ENCODE assay signal across 8 cellular contexts in the genomic region with DNA sequence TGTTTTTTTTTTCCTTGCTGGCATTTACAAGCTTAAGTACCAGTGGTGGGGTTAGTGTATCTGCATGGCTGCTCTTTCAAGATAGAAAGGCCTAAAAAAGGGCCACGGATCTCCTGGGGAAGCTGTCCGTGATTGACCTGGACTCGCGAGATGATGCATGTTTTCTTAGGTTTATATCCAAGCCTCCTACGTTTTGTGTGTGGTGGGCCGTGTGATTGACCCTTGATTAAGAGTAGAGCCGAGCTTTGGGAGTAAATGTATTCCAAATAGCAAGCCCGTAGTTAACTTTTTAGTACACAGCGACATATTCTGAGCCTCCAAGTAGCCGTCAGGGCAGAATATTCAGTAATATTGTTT. TPM values are rescaled to one million over a fixed set of nuclear protein-coding genes. Genes with fewer than 3 reads are reported as not detected.
A peak's percentile ranks its signal among the peaks of the same experiment; 100 is the strongest.
DNase-seq lines count a peak whose midpoint lies in the region; ATAC-seq and TF ChIP-seq lines count a peak whose summit lies in the region.
"Not testable (repeated sequence)": the region's sequence is repeated elsewhere in the genome, so short reads cannot be mapped to it uniquely, and the experiment has no call there.

No MANE protein-coding gene starts in this region.

- H3K27me3 ChIP-seq in osteoblast (ENCODE audit: insufficient read depth, low read length); uterus: not testable (repeated sequence)

- H3K36me3 ChIP-seq in osteoblast (ENCODE audit: insufficient read depth, low read length); uterus: not testable (repeated sequence)

- H3K27me3 Mint-ChIP-seq in activated CD4-positive, alpha-beta T cell treated with anti-CD3 and anti-CD28 coated beads for 36 hours; dendritic cell treated with granulocyte-macrophage colony-stimulating factor and Interleukin-4, amounts not matched to agents 40 ng/mL and 50 ng/mL, for 4 days; immature natural killer cell (ENCODE audit: low read depth in 3 of 3): not testable (repeated sequence)

- intact Hi-C loops in activated CD4-positive, alpha-beta T cell treated with anti-CD3 and anti-CD28 coated beads for 36 hours (cut with DNase I, micrococcal nuclease) = loop anchor here in 1 of 2 experiments (1.0 kb wide), 1 partner anchor 58 kb away; a partner anchor contains a TSS
- intact Hi-C loops in dendritic cell treated with granulocyte-macrophage colony-stimulating factor and Interleukin-4, amounts not matched to agents 40 ng/mL and 50 ng/mL, for 4 days (cut with micrococcal nuclease); uterus (cut with DNase I; ENCODE audit: low total_unique reads): not testable (repeated sequence)

- ATAC-seq in GM18498 (IDR thresholded peaks at IDR 0.05; ENCODE audit: unreplicated experiment) (peak; percentile 20), HG02642 (IDR thresholded peaks at IDR 0.05; ENCODE audit: poor library complexity, unreplicated experiment) (peak; percentile 17)
- ATAC-seq in activated CD4-positive, alpha-beta T cell treated with anti-CD3 and anti-CD28 coated beads for 36 hours = peak; percentile 8

- not testable (repeated sequence) for H4K20me1 ChIP-seq in osteoblast (ENCODE audit: insufficient read depth, low read length)

- POLR2A ChIA-PET in activated CD4-positive, alpha-beta T cell treated with anti-CD3 and anti-CD28 coated beads for 36 hours (lab: Charles Lee) = not testable (repeated sequence)

- not testable (repeated sequence) for H3K9me3 ChIP-seq in osteoblast (ENCODE audit: low read depth, low read length); uterus

- peak overlapping the region; percentile 89 for H3K4me2 ChIP-seq in osteoblast (ENCODE audit: insufficient read depth, low read length)

- CTCF ChIA-PET in activated CD4-positive, alpha-beta T cell treated with anti-CD3 and anti-CD28 coated beads for 36 hours (lab: Charles Lee) = not testable (repeated sequence)

- peaks cover 30% of the 10 kb centered on the region for H3K4me1 Mint-ChIP-seq in activated CD4-positive, alpha-beta T cell treated with anti-CD3 and anti-CD28 coated beads for 36 hours
- peaks cover 34% of the 10 kb centered on the region for H3K4me1 Mint-ChIP-seq in dendritic cell treated with granulocyte-macrophage colony-stimulating factor and Interleukin-4, amounts not matched to agents 40 ng/mL and 50 ng/mL, for 4 days (ENCODE audit: low read depth)
- H3K4me1 Mint-ChIP-seq in immature natural killer cell = peaks cover 38 to 64% of the 10 kb centered on the region in 2 donors

- not testable (repeated sequence) for TF ChIP-seq CTCF in osteoblast (IDR thresholded peaks at IDR 0.05; ENCODE audit: extremely low read depth, low read depth, low read length); uterus (IDR thresholded peaks at IDR 0.05)

- peak overlapping the region; percentile 95 for H3K27ac ChIP-seq in osteoblast (ENCODE audit: low read depth, low read length)
- peak overlapping the region in 1 of 2 donors; percentile 61 for H3K27ac ChIP-seq in uterus

- H3K27ac Mint-ChIP-seq in activated CD4-positive, alpha-beta T cell treated with anti-CD3 and anti-CD28 coated beads for 36 hours = peak overlapping the region; percentile 91
- peak overlapping the region; percentile 94 for H3K27ac Mint-ChIP-seq in dendritic cell treated with granulocyte-macrophage colony-stimulating factor and Interleukin-4, amounts not matched to agents 40 ng/mL and 50 ng/mL, for 4 days
- H3K27ac Mint-ChIP-seq in immature natural killer cell = peak overlapping the region; percentile 91 to 98 (median 95)

- not testable (repeated sequence) for TF ChIP-seq POLR2A in uterus (IDR thresholded peaks at IDR 0.05)

- H3K4me3 ChIP-seq in osteoblast (ENCODE audit: insufficient read depth, low read length) (peak overlapping the region; percentile 81), uterus (peak overlapping the region; percentile 75 to 94)

- H3K4me1 ChIP-seq in osteoblast (ENCODE audit: insufficient read depth, low read length); uterus: not testable (repeated sequence)

- peaks cover 66% of the 10 kb centered on the region for H3K79me2 ChIP-seq in osteoblast (ENCODE audit: insufficient read depth, low read length)

- not testable (repeated sequence) for H3K9me3 Mint-ChIP-seq in activated CD4-positive, alpha-beta T cell treated with anti-CD3 and anti-CD28 coated beads for 36 hours (ENCODE audit: low read depth); dendritic cell treated with granulocyte-macrophage colony-stimulating factor and Interleukin-4, amounts not matched to agents 40 ng/mL and 50 ng/mL, for 4 days; immature natural killer cell

- H2AFZ ChIP-seq in osteoblast (ENCODE audit: low read length) = peak overlapping the region; percentile 68

- DNase-seq in Kasumi-1 (lab: John Stamatoyannopoulos, UW) = peak; percentile 8 to 9
- not testable (repeated sequence) for DNase-seq in activated CD4-positive, alpha-beta T cell treated with anti-CD3 and anti-CD28 coated beads for 36 hours; immature natural killer cell; osteoblast (ENCODE audit: insufficient read length, low spot score, missing footprints); uterus

- peaks cover 14% of the 10 kb centered on the region for H3K36me3 Mint-ChIP-seq in activated CD4-positive, alpha-beta T cell treated with anti-CD3 and anti-CD28 coated beads for 36 hours (ENCODE audit: low read depth)
- peaks cover 39% of the 10 kb centered on the region for H3K36me3 Mint-ChIP-seq in dendritic cell treated with granulocyte-macrophage colony-stimulating factor and Interleukin-4, amounts not matched to agents 40 ng/mL and 50 ng/mL, for 4 days (ENCODE audit: low read depth)
- not testable (repeated sequence) for H3K36me3 Mint-ChIP-seq in immature natural killer cell

- H3K4me3 Mint-ChIP-seq in activated CD4-positive, alpha-beta T cell treated with anti-CD3 and anti-CD28 coated beads for 36 hours = peak overlapping the region; percentile 89
- H3K4me3 Mint-ChIP-seq in dendritic cell treated with granulocyte-macrophage colony-stimulating factor and Interleukin-4, amounts not matched to agents 40 ng/mL and 50 ng/mL, for 4 days = peak overlapping the region; percentile 100
- H3K4me3 Mint-ChIP-seq in immature natural killer cell = peak overlapping the region; percentile 99 to 100 (median 100)

RNA-seq across cellular contexts. Expression of a gene that starts 0.5 kb away (rescaled TPM):
- 10 to 100 TPM; 72.6 to 79.5 TPM for total RNA-seq in activated CD4-positive, alpha-beta T cell treated with anti-CD3 and anti-CD28 coated beads for 36 hours
- 10 to 100 TPM; 51.5 to 84.7 (median 70.4) TPM for polyA plus RNA-seq in immature natural killer cell
- total RNA-seq in osteoblast (60.4 and 62.6 TPM in 2 replicates), uterus (10 to 100 TPM; 33.1 to 61.0 (median 47.8) TPM)

RNA-seq across cellular contexts. Expression of a gene that starts 57.6 kb away (rescaled TPM):
- 10 to 100 TPM; 84.3 to 97.4 TPM for total RNA-seq in activated CD4-positive, alpha-beta T cell treated with anti-CD3 and anti-CD28 coated beads for 36 hours
- 100 to 1,000 TPM; 188 to 323 (median 196) TPM for polyA plus RNA-seq in immature natural killer cell
- total RNA-seq in osteoblast (260 TPM in 2 replicates), uterus (100 to 1,000 TPM in 3 of 4 donors, 10 to 100 TPM in 1; 88.8 to 223 (median 110) TPM)
